Comparison of ENCODE assay signal across 15 cellular contexts in genomic region chr1:39497570-39497969, GRCh38. TPM values are rescaled to one million over a fixed set of nuclear protein-coding genes. Genes with fewer than 3 reads are reported as not detected.
DNase-seq lines count a peak whose midpoint lies in the region; ATAC-seq and TF ChIP-seq lines count a peak whose summit lies in the region.
"Had no signal": no experiment of that assay in that cellular context is flagged by ENCODE, and none has a peak within 500 bp of the region (broad histone marks: within the 10 kb centered on the region; RNA-seq: fewer than 3 reads in every experiment).

No MANE protein-coding gene starts in this region.

- H3K27ac Mint-ChIP-seq in stimulated activated memory B cell treated with anti-CD40 and anti-IgM and Interleukin-4, amounts not matched to agents 10 μg/mL and 1 μg/mL and 100 μg/mL, for 72 hours, result no peak overlapping the region
- no peak overlapping the region for H3K27ac Mint-ChIP-seq in T-helper 2 cell treated with Interferon-gamma antibody and Interleukin-4, amounts not matched to agents 5 μg/mL and 100 μg/mL, for 36 hours
- H3K27ac Mint-ChIP-seq: CD8-positive, alpha-beta T cell had no signal

- TF ChIP-seq CTCF in NB4 (IDR thresholded peaks at IDR 0.05; ENCODE audit: low read depth, low read length) (no peak), esophagus muscularis mucosa (IDR thresholded peaks at IDR 0.05) (no peak), colonic mucosa (IDR thresholded peaks at IDR 0.05) (no peak)

- H3K27ac ChIP-seq in esophagus muscularis mucosa (replicated peaks in 1 of 4) (peak overlapping the region in 3 of 4 donors; percentile 23 to 39 (median 31)), colonic mucosa (no peak overlapping the region)
- H3K27ac ChIP-seq: A549 had no signal

- H3K4me1 ChIP-seq in esophagus muscularis mucosa (peaks cover 7 to 27% (median 8%) of the 10 kb centered on the region in 4 donors), colonic mucosa (no peaks in the 10 kb centered on the region)
- H3K4me1 ChIP-seq: A549, BE2C had no signal

- no peaks in the 10 kb centered on the region for H3K36me3 Mint-ChIP-seq in stimulated activated memory B cell treated with anti-CD40 and anti-IgM and Interleukin-4, amounts not matched to agents 10 μg/mL and 1 μg/mL and 100 μg/mL, for 72 hours
- no peaks in the 10 kb centered on the region for H3K36me3 Mint-ChIP-seq in T-helper 2 cell treated with Interferon-gamma antibody and Interleukin-4, amounts not matched to agents 5 μg/mL and 100 μg/mL, for 36 hours (ENCODE audit: low read depth)
- H3K36me3 Mint-ChIP-seq: CD8-positive, alpha-beta T cell had no signal

- no peaks in the 10 kb centered on the region for H3K9me3 Mint-ChIP-seq in stimulated activated memory B cell treated with anti-CD40 and anti-IgM and Interleukin-4, amounts not matched to agents 10 μg/mL and 1 μg/mL and 100 μg/mL, for 72 hours
- no peaks in the 10 kb centered on the region for H3K9me3 Mint-ChIP-seq in T-helper 2 cell treated with Interferon-gamma antibody and Interleukin-4, amounts not matched to agents 5 μg/mL and 100 μg/mL, for 36 hours
- H3K9me3 Mint-ChIP-seq: CD8-positive, alpha-beta T cell had no signal

- H3K9me3 ChIP-seq in esophagus muscularis mucosa, result no peaks in the 10 kb centered on the region
- H3K9me3 ChIP-seq in colonic mucosa, result no peaks in the 10 kb centered on the region
- H3K9me3 ChIP-seq: A549, BE2C had no signal

- no peak overlapping the region for H3K4me3 Mint-ChIP-seq in stimulated activated memory B cell treated with anti-CD40 and anti-IgM and Interleukin-4, amounts not matched to agents 10 μg/mL and 1 μg/mL and 100 μg/mL, for 72 hours
- H3K4me3 Mint-ChIP-seq in T-helper 2 cell treated with Interferon-gamma antibody and Interleukin-4, amounts not matched to agents 5 μg/mL and 100 μg/mL, for 36 hours, result no peak overlapping the region
- H3K4me3 Mint-ChIP-seq: CD14-positive monocyte; CD8-positive, alpha-beta T cell had no signal

- DNase-seq in NB4 (ENCODE audit: low read depth), result peak; percentile 24
- DNase-seq in esophagus muscularis mucosa (ENCODE audit: extremely low spot score), result no peak
- no peak for DNase-seq in DMS 273 (lab: John Stamatoyannopoulos, UW; ENCODE audit: unreplicated experiment)
- DNase-seq in NCI-H146 treated with DMSO at 0.1 percent for 48 hours (lab: John Stamatoyannopoulos, UW; ENCODE audit: unreplicated experiment), result no peak
- DNase-seq in colonic mucosa, result no peak
- no peak for DNase-seq in T-helper 2 cell treated with Interferon-gamma antibody and Interleukin-4, amounts not matched to agents 5 μg/mL and 100 μg/mL, for 36 hours (ENCODE audit: low spot score)
- DNase-seq: BE2C; CD8-positive, alpha-beta T cell; COR-L47; DND-41; GDM1 had no signal

- no peak for TF ChIP-seq POLR2A in NB4 (IDR thresholded peaks at IDR 0.05; ENCODE audit: extremely low read depth, insufficient read length)
- no peak for TF ChIP-seq POLR2A in esophagus muscularis mucosa (IDR thresholded peaks at IDR 0.05; ENCODE audit: low read depth)

- TF ChIP-seq EP300 in esophagus muscularis mucosa (IDR thresholded peaks at IDR 0.05), result no peak

- H3K4me3 ChIP-seq in NB4 (ENCODE audit: low read depth, low read length), result no peak overlapping the region
- H3K4me3 ChIP-seq in esophagus muscularis mucosa, result no peak overlapping the region
- H3K4me3 ChIP-seq in colonic mucosa, result no peak overlapping the region
- H3K4me3 ChIP-seq: A549 had no signal

- peaks cover 29% of the 10 kb centered on the region for H3K27me3 Mint-ChIP-seq in stimulated activated memory B cell treated with anti-CD40 and anti-IgM and Interleukin-4, amounts not matched to agents 10 μg/mL and 1 μg/mL and 100 μg/mL, for 72 hours
- H3K27me3 Mint-ChIP-seq in T-helper 2 cell treated with Interferon-gamma antibody and Interleukin-4, amounts not matched to agents 5 μg/mL and 100 μg/mL, for 36 hours (ENCODE audit: low read depth), result peaks cover 24% of the 10 kb centered on the region

- ATAC-seq in stimulated activated memory B cell treated with anti-CD40 and anti-IgM and Interleukin-4, amounts not matched to agents 10 μg/mL and 1 μg/mL and 100 μg/mL, for 72 hours, result peak; percentile 10
- ATAC-seq: A549; CD8-positive, alpha-beta T cell; HCT116 had no signal

- WGBS in esophagus muscularis mucosa, result 100% methylated on average over 1 of the region's 4 CpGs

- peaks cover 0 to 36% (median under 1%) of the 10 kb centered on the region in 4 donors for H3K27me3 ChIP-seq in esophagus muscularis mucosa
- H3K27me3 ChIP-seq in colonic mucosa, result no peaks in the 10 kb centered on the region
- H3K27me3 ChIP-seq: BE2C had no signal

- no peak overlapping the region for H3K9ac ChIP-seq in colonic mucosa (ENCODE audit: low read depth in 2 of 2, low read length in 2 of 2)

- peaks cover 17% of the 10 kb centered on the region for H3K4me1 Mint-ChIP-seq in stimulated activated memory B cell treated with anti-CD40 and anti-IgM and Interleukin-4, amounts not matched to agents 10 μg/mL and 1 μg/mL and 100 μg/mL, for 72 hours
- H3K4me1 Mint-ChIP-seq in T-helper 2 cell treated with Interferon-gamma antibody and Interleukin-4, amounts not matched to agents 5 μg/mL and 100 μg/mL, for 36 hours (ENCODE audit: low read depth), result peaks cover under 1% of the 10 kb centered on the region

- intact Hi-C loops in esophagus muscularis mucosa (cut with DNase I), result no loop called here
- intact Hi-C loops in colonic mucosa (cut with DNase I), result no loop called here

- no peaks in the 10 kb centered on the region for H3K36me3 ChIP-seq in esophagus muscularis mucosa
- H3K36me3 ChIP-seq in colonic mucosa, result no peaks in the 10 kb centered on the region
- H3K36me3 ChIP-seq: BE2C had no signal

RNA-seq across cellular contexts. Expression of gene BMP8A, which starts 6.1 kb away (rescaled TPM):
- 1 to 10 TPM in 3 of 4 donors, under 1 TPM in 1; 0.99 to 3.0 (median 2.2) TPM for total RNA-seq in esophagus muscularis mucosa
- 1 to 10 TPM; 1.1 to 1.4 TPM for total RNA-seq in colonic mucosa
